In the genomic region with DNA sequence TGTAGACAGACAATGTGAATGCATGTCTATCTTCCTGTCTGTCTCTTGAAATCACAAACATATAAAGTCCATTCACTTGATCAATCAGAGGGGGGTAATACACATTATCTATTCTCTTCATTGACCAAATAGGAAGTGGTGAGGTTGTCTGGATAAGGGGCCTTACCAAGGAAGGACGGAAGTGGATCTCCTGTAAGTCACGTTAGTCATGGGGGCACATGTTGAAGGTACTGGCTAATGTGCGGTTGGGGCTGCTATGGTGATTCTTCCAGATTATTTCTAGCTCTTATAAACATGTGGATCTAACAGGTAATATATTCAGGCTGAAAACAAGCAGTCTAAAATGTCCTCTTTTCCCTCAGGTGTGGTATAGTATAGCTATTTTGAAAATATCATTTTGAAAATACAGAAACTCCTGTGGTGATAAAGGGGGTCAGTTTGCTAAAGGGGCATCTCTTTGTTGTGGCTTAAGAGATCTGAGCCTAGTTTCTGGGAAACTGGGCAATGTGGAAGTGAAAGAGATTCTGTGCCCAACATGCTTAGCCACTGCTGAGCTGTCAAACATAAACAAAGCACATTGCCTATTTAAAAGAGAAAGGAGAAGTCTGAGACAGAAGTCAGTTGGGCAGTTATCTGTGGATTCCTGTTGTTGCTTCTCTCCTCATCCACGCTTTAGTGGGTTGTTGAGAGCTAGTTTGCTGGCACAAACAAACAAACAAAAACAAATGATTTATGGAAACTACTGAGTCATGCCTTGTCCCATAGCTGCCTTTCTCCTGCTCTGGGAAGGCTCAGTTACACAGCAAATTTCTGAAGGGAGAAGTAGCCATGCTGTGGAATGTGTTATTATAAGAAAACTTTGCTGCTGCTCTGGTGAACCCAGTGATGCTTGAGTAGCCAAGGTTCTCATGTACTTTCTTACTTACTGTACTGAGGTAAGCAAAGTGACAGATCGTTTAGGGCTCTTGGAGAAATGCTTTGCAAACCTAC, we compare ENCODE assay signal across 8 cellular contexts.
A peak's percentile ranks its signal among the peaks of the same experiment; 100 is the strongest.
DNase-seq lines count a peak whose midpoint lies in the region; ATAC-seq, FAIRE-seq and TF ChIP-seq lines count a peak whose summit lies in the region.

No MANE protein-coding gene starts in this region.

- no peak for TF ChIP-seq POLR2A in IMR-90 (IDR thresholded peaks at IDR 0.05; ENCODE audit: low read depth, low read length)
- TF ChIP-seq POLR2A in endothelial cell of umbilical vein (IDR thresholded peaks at IDR 0.05; ENCODE audit: low read depth, low read length): no peak

- H3K27me3 Mint-ChIP-seq in glutamatergic neuron (ENCODE audit: unreplicated experiment): peaks cover 2% of the 10 kb centered on the region

- peak; percentile 59 for DNase-seq in GM10248 (ENCODE audit: extremely low spot score)
- DNase-seq in IMR-90: peak; percentile 38
- DNase-seq in endothelial cell of umbilical vein (ENCODE audit: low read depth, low spot score): peak; percentile 21
- no peak for DNase-seq in glutamatergic neuron
- DNase-seq in amniotic stem cell (lab: John Stamatoyannopoulos, UW): no peak
- DNase-seq in HuH-7 (ENCODE audit: low spot score): no peak
- DNase-seq in activated naive CD4-positive, alpha-beta T cell (lab: John Stamatoyannopoulos, UW): no peak

- peak overlapping the region; percentile 8; the same call in 1 of the 2 replicates for H3K27ac ChIP-seq in IMR-90 (ENCODE audit: insufficient read depth, low read length)
- H3K27ac ChIP-seq in endothelial cell of umbilical vein (ENCODE audit: insufficient read depth, low read depth, low read length): no peak overlapping the region

- H3K79me2 ChIP-seq in endothelial cell of umbilical vein (ENCODE audit: control insufficient read depth, insufficient read depth, low read length): no peaks in the 10 kb centered on the region

- peak overlapping the region; percentile 83 for H2AFZ ChIP-seq in IMR-90 (replicated peaks; ENCODE audit: low read length, poor library complexity)
- peak overlapping the region; percentile 73 for H2AFZ ChIP-seq in endothelial cell of umbilical vein (ENCODE audit: low read depth, low read length)

- peak overlapping the region; percentile 77 for H2BK20ac ChIP-seq in IMR-90 (ENCODE audit: low read depth, low read length)

- H2AK9ac ChIP-seq in IMR-90 (replicated peaks; ENCODE audit: low read depth, low read length, poor library complexity): peak overlapping the region; percentile 17

- H4K8ac ChIP-seq in IMR-90 (ENCODE audit: low read depth in 2 of 2, low read length in 2 of 2): peak overlapping the region in 1 of 2 experiments; percentile 54; a peak in 2 of 4 replicates

- H2BK5ac ChIP-seq in IMR-90 (ENCODE audit: low read depth, low read length, poor library complexity, severe bottlenecking): peak overlapping the region; percentile 62

- H3K18ac ChIP-seq in IMR-90 (ENCODE audit: low read depth, low read length): peak overlapping the region; percentile 93; the same call in 1 of the 2 replicates

- H3K4me3 ChIP-seq in IMR-90 (ENCODE audit: insufficient read depth, low read depth, low read length) (no peak overlapping the region), endothelial cell of umbilical vein (replicated peaks in 1 of 3; ENCODE audit: insufficient read depth in 1 of 3, low read depth in 1 of 3, low read length in 3 of 3) (no peak overlapping the region)

- H3K79me1 ChIP-seq in IMR-90 (ENCODE audit: low read depth in 1 of 2, low read length in 2 of 2): no peaks in the 10 kb centered on the region

- H3K9ac ChIP-seq in IMR-90 (ENCODE audit: low read depth, low read length) (no peak overlapping the region), endothelial cell of umbilical vein (replicated peaks; ENCODE audit: extremely low read depth, insufficient read depth, low read length) (no peak overlapping the region)

- 0 out of 2 replicates have a peak, but pooled peaks cover 2% of the 10 kb centered on the region for H3K4me1 ChIP-seq in IMR-90 (ENCODE audit: control insufficient read depth, insufficient read depth, low read length)
- no peaks in the 10 kb centered on the region for H3K4me1 ChIP-seq in endothelial cell of umbilical vein (ENCODE audit: control insufficient read depth, extremely low read depth, insufficient read depth, low read length)

- POLR2A ChIA-PET in GM10248 (lab: Yijun Ruan, JAX) (no interaction called here), IMR-90 (lab: Charles Lee; ENCODE audit: unreplicated experiment) (no interaction called here), endothelial cell of umbilical vein (lab: Charles Lee) (interaction anchor here (0.6 kb wide), 1 partner anchor 346 kb away, joined by 3 read pairs; no protein-coding TSS in a partner anchor)

- H3K9me3 ChIP-seq in IMR-90 (ENCODE audit: control insufficient read depth, insufficient read depth, low read length): no peaks in the 10 kb centered on the region
- H3K9me3 ChIP-seq in endothelial cell of umbilical vein (replicated peaks; ENCODE audit: control insufficient read depth, insufficient read depth, low read length): no peaks in the 10 kb centered on the region

- dilution Hi-C loops in IMR-90 (cut with HindIII; ENCODE audit: low sequenced_read_pairs, unreplicated experiment): no loop called here
- dilution Hi-C loops in endothelial cell of umbilical vein (cut with MboI; ENCODE audit: extremely low pct_ligation_motif_present, low sequenced_read_pairs): no loop called here

- no TSS peak for BruUV-seq in IMR-90 (replicated peaks; lab: Mats Ljungman, UMichigan)
- no TSS peak for BruUV-seq in endothelial cell of umbilical vein (replicated peaks; lab: Mats Ljungman, UMichigan)

- no peaks in the 10 kb centered on the region for H3K4me1 Mint-ChIP-seq in glutamatergic neuron (ENCODE audit: low read depth, unreplicated experiment)

- H3K4me3 Mint-ChIP-seq in glutamatergic neuron (ENCODE audit: unreplicated experiment): no peak overlapping the region

- peaks cover 6% of the 10 kb centered on the region for H3K36me3 Mint-ChIP-seq in glutamatergic neuron (ENCODE audit: unreplicated experiment)

- H3K4me2 ChIP-seq in IMR-90 (ENCODE audit: low read depth, low read length): peak overlapping the region; percentile 85
- no peak overlapping the region for H3K4me2 ChIP-seq in endothelial cell of umbilical vein (ENCODE audit: insufficient read depth, low read length)

- peaks cover 7% of the 10 kb centered on the region for H3K9me1 ChIP-seq in IMR-90 (ENCODE audit: insufficient read depth, low read length)
- no peaks in the 10 kb centered on the region for H3K9me1 ChIP-seq in endothelial cell of umbilical vein (replicated peaks; ENCODE audit: control insufficient read depth, extremely low read depth, insufficient read depth, low read length)

- no peak for TF ChIP-seq RAD21 in IMR-90 (IDR thresholded peaks at IDR 0.05; ENCODE audit: low read length)

- peak overlapping the region; percentile 24; the same call in 1 of the 3 replicates for H2BK15ac ChIP-seq in IMR-90 (ENCODE audit: low read depth, low read length)

- H3K36me3 ChIP-seq in IMR-90 (ENCODE audit: control insufficient read depth, insufficient read depth, low read length) (no peaks in the 10 kb centered on the region), endothelial cell of umbilical vein (ENCODE audit: control insufficient read depth in 2 of 2, extremely low read depth in 1 of 2, insufficient read depth in 2 of 2, low read length in 2 of 2) (no peaks in the 10 kb centered on the region)

- H4K20me1 ChIP-seq in IMR-90 (ENCODE audit: insufficient read depth, low read length) (no peaks in the 10 kb centered on the region), endothelial cell of umbilical vein (replicated peaks; ENCODE audit: control insufficient read depth, extremely low read depth, insufficient read depth, low read length) (no peaks in the 10 kb centered on the region)

- H2BK120ac ChIP-seq in IMR-90 (ENCODE audit: low read depth, low read length): peak overlapping the region; percentile 69

- H3K9me3 Mint-ChIP-seq in glutamatergic neuron (ENCODE audit: unreplicated experiment): peaks cover 3% of the 10 kb centered on the region

- no peak overlapping the region for H3K56ac ChIP-seq in IMR-90 (ENCODE audit: extremely low read depth, insufficient read depth, low read length)

- no peak for TF ChIP-seq CTCF in GM10248 (IDR thresholded peaks at IDR 0.05; ENCODE audit: control extremely low read depth, extremely low read depth, low read depth, missing control alignments)
- no peak for TF ChIP-seq CTCF in IMR-90 (conservative IDR thresholded peaks at IDR 0.05; ENCODE audit: low read depth, low read length)
- no peak for TF ChIP-seq CTCF in endothelial cell of umbilical vein (IDR thresholded peaks at IDR 0.05; ENCODE audit: extremely low read depth in 1 of 2, insufficient read depth in 1 of 2, low read depth in 1 of 2, low read length in 2 of 2)
- TF ChIP-seq CTCF in glutamatergic neuron (IDR thresholded peaks at IDR 0.05; ENCODE audit: partially characterized antibody, unreplicated experiment): no peak

- in situ Hi-C loops in IMR-90 (cut with MboI; ENCODE audit: low sequenced_read_pairs): no loop called here

- CTCF ChIA-PET in GM10248 (lab: Yijun Ruan, JAX): interaction anchor here (1.3 kb wide), 1 partner anchor 23 kb away, joined by 3 read pairs; no protein-coding TSS in a partner anchor
- CTCF ChIA-PET in IMR-90 (lab: Yijun Ruan, JAX): no interaction called here
- CTCF ChIA-PET in endothelial cell of umbilical vein (lab: Charles Lee): no interaction called here

- H3K23ac ChIP-seq in IMR-90 (ENCODE audit: low read depth, low read length): peak overlapping the region; percentile 9; the same call in 1 of the 2 replicates

- peak overlapping the region; percentile 64; the same call in 1 of the 2 replicates for H3K14ac ChIP-seq in IMR-90 (replicated peaks; ENCODE audit: low read depth, low read length)

- no peak overlapping the region for H3K27ac Mint-ChIP-seq in glutamatergic neuron (ENCODE audit: unreplicated experiment)

- H4K5ac ChIP-seq in IMR-90 (ENCODE audit: low read depth, low read length): no peak overlapping the region

- no peak overlapping the region for H2AK5ac ChIP-seq in IMR-90 (ENCODE audit: low read depth, low read length)

- FAIRE-seq in endothelial cell of umbilical vein (lab: Jason Lieb, UNC): no peak

- ATAC-seq in GM21619 (IDR thresholded peaks at IDR 0.05; ENCODE audit: unreplicated experiment): peak; percentile 91
- ATAC-seq in IMR-90 (ENCODE audit: low read depth): peak; percentile 90

- no peak overlapping the region for H4K91ac ChIP-seq in IMR-90 (ENCODE audit: insufficient read depth, low read depth, low read length)

- WGBS in IMR-90 (ENCODE audit: extremely low coverage in 2 of 2, insufficient read length in 1 of 2), 2 experiments: no CpG with 5 or more reads among the region's 5 CpGs

- H3K27me3 ChIP-seq in IMR-90 (ENCODE audit: control insufficient read depth, insufficient read depth, low read length): no peaks in the 10 kb centered on the region
- no peaks in the 10 kb centered on the region for H3K27me3 ChIP-seq in endothelial cell of umbilical vein (ENCODE audit: control insufficient read depth in 2 of 2, insufficient read depth in 2 of 2, low read length in 2 of 2)

- intact Hi-C loops in IMR-90 (cut with micrococcal nuclease): loop anchor here (10.0 kb wide), 1 partner anchor 389 kb away; no protein-coding TSS in a partner anchor
- intact Hi-C loops in endothelial cell of umbilical vein (cut with micrococcal nuclease): no loop called here

- peak overlapping the region; percentile 23; the same call in 1 of the 2 replicates for H3K4ac ChIP-seq in IMR-90 (ENCODE audit: low read depth, low read length)

TF ChIP-seq in endothelial cell of umbilical vein, 7 proteins besides CTCF, POLR2A, EP300 and RAD21 (continues in another document):
- no peak for TF ChIP-seq MYC (IDR thresholded peaks at IDR 0.05; ENCODE audit: low read depth, low read length)

Comparison
In these comparisons a context has a peak if more than half of its experiments do, and no peak if none do; other contexts are left out.
1. DNase-seq: peak in GM10248 (single experiment), IMR-90 (single experiment) and endothelial cell of umbilical vein (single experiment); none in glutamatergic neuron (single experiment), amniotic stem cell (single experiment), HuH-7 (single experiment) and activated naive CD4-positive, alpha-beta T cell (0 of 4).